In genomic region chr14:22887260-22887989, GRCh38 we compare ENCODE assay signal across 6 cellular contexts. TPM values are rescaled to one million over a fixed set of nuclear protein-coding genes. Genes with fewer than 3 reads are reported as not detected.
A peak's percentile ranks its signal among the peaks of the same experiment; 100 is the strongest.
DNase-seq lines count a peak whose midpoint lies in the region; ATAC-seq and TF ChIP-seq lines count a peak whose summit lies in the region.

No MANE protein-coding gene starts in this region.

- H3K9me3 Mint-ChIP-seq in activated CD4-positive, alpha-beta memory T cell treated with anti-CD3 and anti-CD28 coated beads, Interleukin-2, amount 10 ng/mL, durations not matched to agents 7 days and 5 days = no peaks in the 10 kb centered on the region

- H3K4me1 Mint-ChIP-seq in activated CD4-positive, alpha-beta memory T cell treated with anti-CD3 and anti-CD28 coated beads, Interleukin-2, amount 10 ng/mL, durations not matched to agents 7 days and 5 days = peaks cover 45% of the 10 kb centered on the region

- WGBS in tibial nerve, 2 donors = 22 to 28% methylated on average over 11 of the region's 11 CpGs

- TF ChIP-seq POLR2A in tibial nerve (IDR thresholded peaks at IDR 0.05) = no peak

- H3K4me3 ChIP-seq in iPS-18a (ENCODE audit: low read length) (peak overlapping the region; percentile 90), tibial nerve (peak overlapping the region; percentile 39 to 65 (median 52))

- peak overlapping the region; percentile 89 for H3K9ac ChIP-seq in iPS-18a (ENCODE audit: low read length)

- TF ChIP-seq EP300 in tibial nerve (IDR thresholded peaks at IDR 0.05) = no peak

- H3K27ac Mint-ChIP-seq in activated CD4-positive, alpha-beta memory T cell treated with anti-CD3 and anti-CD28 coated beads, Interleukin-2, amount 10 ng/mL, durations not matched to agents 7 days and 5 days = peak overlapping the region; percentile 89

- H3K4me1 ChIP-seq in iPS-18a (ENCODE audit: control insufficient read depth, low read depth, low read length) (peaks cover 20% of the 10 kb centered on the region), tibial nerve (peaks cover 0 to 39% (median 15%) of the 10 kb centered on the region in 4 donors)

- H3K27me3 ChIP-seq in iPS-18a (ENCODE audit: control insufficient read depth, insufficient read depth, low read length) (peaks cover 24% of the 10 kb centered on the region), tibial nerve (no peaks in the 10 kb centered on the region)

- DNase-seq in AG20443 (ENCODE audit: low spot score) (peak; percentile 65), NCI-H1105 treated with DMSO at 0.1 percent for 48 hours (lab: John Stamatoyannopoulos, UW) (peak; percentile 99), tibial nerve (ENCODE audit: low spot score in 2 of 2) (peak in 1 of 2 donors; percentile 25)
- peak; percentile 68 for DNase-seq in activated CD4-positive, alpha-beta memory T cell treated with anti-CD3 and anti-CD28 coated beads, Interleukin-2, amount 10 ng/mL, durations not matched to agents 7 days and 5 days

- H3K36me3 ChIP-seq in iPS-18a (ENCODE audit: control insufficient read depth, low read depth, low read length) = no peaks in the 10 kb centered on the region
- peaks cover 0 to 3% (median 0%) of the 10 kb centered on the region in 3 donors for H3K36me3 ChIP-seq in tibial nerve

- H3K4me3 Mint-ChIP-seq in activated CD4-positive, alpha-beta memory T cell treated with anti-CD3 and anti-CD28 coated beads, Interleukin-2, amount 10 ng/mL, durations not matched to agents 7 days and 5 days = peak overlapping the region; percentile 84

- H3K36me3 Mint-ChIP-seq in activated CD4-positive, alpha-beta memory T cell treated with anti-CD3 and anti-CD28 coated beads, Interleukin-2, amount 10 ng/mL, durations not matched to agents 7 days and 5 days (ENCODE audit: low read depth) = peaks cover 5% of the 10 kb centered on the region

- H3K9me3 ChIP-seq in iPS-18a (ENCODE audit: control insufficient read depth, low read depth, low read length) (no peaks in the 10 kb centered on the region), tibial nerve (no peaks in the 10 kb centered on the region)

- ATAC-seq in GM21447 (IDR thresholded peaks at IDR 0.05; ENCODE audit: unreplicated experiment) = peak; percentile 51

- POLR2A ChIA-PET in activated CD4-positive, alpha-beta memory T cell treated with anti-CD3 and anti-CD28 coated beads, Interleukin-2, amount 10 ng/mL, durations not matched to agents 7 days and 5 days (lab: Charles Lee) = interaction anchor here (0.7 to 9.2 kb wide), 10 partner anchors 9 to 332 kb away, joined by 3 to 115 read pairs (median 6); partner anchors contain the start of genes LRP10, MRPL52 and RBM23

- CTCF ChIA-PET in activated CD4-positive, alpha-beta memory T cell treated with anti-CD3 and anti-CD28 coated beads, Interleukin-2, amount 10 ng/mL, durations not matched to agents 7 days and 5 days (lab: Charles Lee) = interaction anchor here (1.0 to 12.1 kb wide), 9 partner anchors 12 to 64 kb away, joined by 4 to 145 read pairs (median 6); partner anchors contain the start of genes LRP10 and RBM23

- H3K27me3 Mint-ChIP-seq in activated CD4-positive, alpha-beta memory T cell treated with anti-CD3 and anti-CD28 coated beads, Interleukin-2, amount 10 ng/mL, durations not matched to agents 7 days and 5 days = peaks cover 19% of the 10 kb centered on the region

- no peak for TF ChIP-seq CTCF in tibial nerve (IDR thresholded peaks at IDR 0.05)

- H3K27ac ChIP-seq in iPS-18a (ENCODE audit: low read length) (peak overlapping the region; percentile 78), tibial nerve (peak overlapping the region in 2 of 4 donors; percentile 67 to 76)

RNA-seq across cellular contexts. Expression of gene REM2, which starts 4.4 kb away (rescaled TPM):
- 1 to 10 TPM in 1 of 2 experiments, under 1 TPM in 1; 0.98 to 1.2 TPM for total RNA-seq in activated CD4-positive, alpha-beta memory T cell treated with anti-CD3 and anti-CD28 coated beads, Interleukin-2, amount 10 ng/mL, durations not matched to agents 7 days and 5 days
- under 1 TPM in 2 of 4 donors, not detected in 2; 0.42 to 0.44 TPM for total RNA-seq in tibial nerve

RNA-seq across cellular contexts. Expression of gene LRP10, which starts 15.9 kb away (rescaled TPM):
- 10 to 100 TPM; 88.5 to 98.6 TPM for total RNA-seq in activated CD4-positive, alpha-beta memory T cell treated with anti-CD3 and anti-CD28 coated beads, Interleukin-2, amount 10 ng/mL, durations not matched to agents 7 days and 5 days
- 100 to 1,000 TPM in 2 of 4 donors, 10 to 100 TPM in 2; 82.3 to 151 (median 97.0) TPM for total RNA-seq in tibial nerve

RNA-seq across cellular contexts. Expression of gene RBM23, which starts 31.5 kb away (rescaled TPM):
- total RNA-seq in activated CD4-positive, alpha-beta memory T cell treated with anti-CD3 and anti-CD28 coated beads, Interleukin-2, amount 10 ng/mL, durations not matched to agents 7 days and 5 days = 10 to 100 TPM; 71.8 to 73.5 TPM
- total RNA-seq in tibial nerve = 100 to 1,000 TPM in 3 of 4 donors, 10 to 100 TPM in 1; 81.9 to 633 (median 298) TPM

RNA-seq across cellular contexts. Expression of gene PRMT5, which starts 41.8 kb away (rescaled TPM):
- 10 to 100 TPM; 46.3 to 49.8 TPM for total RNA-seq in activated CD4-positive, alpha-beta memory T cell treated with anti-CD3 and anti-CD28 coated beads, Interleukin-2, amount 10 ng/mL, durations not matched to agents 7 days and 5 days
- 10 to 100 TPM; 60.6 to 82.5 (median 76.8) TPM for total RNA-seq in tibial nerve

RNA-seq across cellular contexts. Expression of gene MMP14, which starts 51.0 kb away (rescaled TPM):
- total RNA-seq in activated CD4-positive, alpha-beta memory T cell treated with anti-CD3 and anti-CD28 coated beads, Interleukin-2, amount 10 ng/mL, durations not matched to agents 7 days and 5 days = 1 to 10 TPM; 1.9 to 2.9 TPM
- 100 to 1,000 TPM; 101 to 222 (median 145) TPM for total RNA-seq in tibial nerve
